14 cellular contexts compared by ENCODE assay signal in the genomic region with DNA sequence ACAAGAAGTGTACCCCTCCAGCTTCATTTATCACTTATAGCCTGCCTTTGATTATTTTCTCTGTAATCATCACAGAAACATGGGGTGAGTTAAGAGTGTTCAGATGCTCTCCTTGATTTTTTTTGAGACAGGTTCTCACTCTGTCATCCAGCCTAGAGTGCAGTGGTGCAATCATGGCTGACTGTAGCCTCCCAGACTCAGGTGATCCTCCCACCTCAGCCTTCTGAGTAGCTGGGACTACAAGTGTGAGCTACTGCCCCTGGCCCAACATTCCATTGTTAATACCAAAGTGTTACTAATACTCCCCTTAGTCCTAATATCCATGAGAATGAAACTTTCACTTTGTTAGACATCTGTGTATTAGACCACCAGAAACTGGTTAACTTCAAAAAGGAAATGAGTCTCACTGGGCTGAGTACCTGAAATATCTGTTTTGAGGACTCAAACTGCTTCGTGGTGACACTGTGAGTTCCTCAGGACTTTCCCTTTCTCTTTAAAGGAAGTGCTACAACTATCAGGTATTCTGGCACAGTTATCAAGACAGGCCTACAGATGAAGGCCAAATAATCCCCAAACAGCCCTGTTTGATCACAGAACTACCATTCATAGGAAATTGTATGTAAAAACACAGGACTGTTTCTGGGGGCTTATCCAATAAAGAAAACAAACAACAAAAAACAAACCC. TPM values are rescaled to one million over a fixed set of nuclear protein-coding genes. Genes with fewer than 3 reads are reported as not detected.
DNase-seq lines count a peak whose midpoint lies in the region; ATAC-seq and TF ChIP-seq lines count a peak whose summit lies in the region.
"Had no signal": no experiment of that assay in that cellular context is flagged by ENCODE, and none has a peak within 500 bp of the region (broad histone marks: within the 10 kb centered on the region; RNA-seq: fewer than 3 reads in every experiment).

No MANE protein-coding gene starts in this region.

- POLR2A ChIA-PET in CD8-positive, alpha-beta memory T cell (lab: Charles Lee): no interaction called here
- POLR2A ChIA-PET in activated CD4-positive, alpha-beta memory T cell treated with anti-CD3 and anti-CD28 coated beads, Interleukin-2, amount 10 ng/mL, durations not matched to agents 7 days and 5 days (lab: Charles Lee): interaction anchor here (1.5 to 1.7 kb wide), 2 partner anchors 20 to 33 kb away, joined by 5 read pairs; a partner anchor contains a TSS
- POLR2A ChIA-PET in naive thymus-derived CD4-positive, alpha-beta T cell (lab: Charles Lee): interaction anchor here (0.8 kb wide), 1 partner anchor 1131 kb away, joined by 8 read pairs; no protein-coding TSS in a partner anchor

- DNase-seq in CD8-positive, alpha-beta memory T cell: no peak
- no peak for DNase-seq in activated CD4-positive, alpha-beta memory T cell treated with anti-CD3 and anti-CD28 coated beads, Interleukin-2, amount 10 ng/mL, durations not matched to agents 7 days and 5 days
- DNase-seq in naive thymus-derived CD4-positive, alpha-beta T cell: no peak
- DNase-seq in testis (no peak), midbrain (lab: John Stamatoyannopoulos, UW) (no peak), GM13977 (ENCODE audit: low spot score) (no peak)
- DNase-seq: esophagus squamous epithelium, GF-D8, KG1, NCI-H1417, right cardiac atrium had no signal

- WGBS in testis, 2 donors: 54 to 56% methylated on average over 1 of the region's 1 CpG

- H3K4me3 ChIP-seq in CD8-positive, alpha-beta memory T cell (ENCODE audit: low read length): no peak overlapping the region
- H3K4me3 ChIP-seq in naive thymus-derived CD4-positive, alpha-beta T cell (ENCODE audit: low read length): no peak overlapping the region
- no peak overlapping the region for H3K4me3 ChIP-seq in testis
- H3K4me3 ChIP-seq: esophagus squamous epithelium had no signal

- TF ChIP-seq POLR2A in testis (IDR thresholded peaks at IDR 0.05): no peak

- H3K4me3 Mint-ChIP-seq in CD8-positive, alpha-beta memory T cell: no peak overlapping the region
- no peak overlapping the region for H3K4me3 Mint-ChIP-seq in activated CD4-positive, alpha-beta memory T cell treated with anti-CD3 and anti-CD28 coated beads, Interleukin-2, amount 10 ng/mL, durations not matched to agents 7 days and 5 days
- H3K4me3 Mint-ChIP-seq in naive thymus-derived CD4-positive, alpha-beta T cell: peak overlapping the region in 1 of 10 donors; percentile 65

- no peaks in the 10 kb centered on the region for H3K27me3 Mint-ChIP-seq in CD8-positive, alpha-beta memory T cell
- H3K27me3 Mint-ChIP-seq in activated CD4-positive, alpha-beta memory T cell treated with anti-CD3 and anti-CD28 coated beads, Interleukin-2, amount 10 ng/mL, durations not matched to agents 7 days and 5 days: no peaks in the 10 kb centered on the region
- no peaks in the 10 kb centered on the region for H3K27me3 Mint-ChIP-seq in naive thymus-derived CD4-positive, alpha-beta T cell

- TF ChIP-seq CTCF in testis (IDR thresholded peaks at IDR 0.05) (no peak), GM13977 (IDR thresholded peaks at IDR 0.05; ENCODE audit: extremely low read depth, insufficient read depth, missing control alignments) (no peak)

- intact Hi-C loops in naive thymus-derived CD4-positive, alpha-beta T cell (cut with micrococcal nuclease): no loop called here
- intact Hi-C loops in testis (cut with DNase I; ENCODE audit: low total_unique reads): no loop called here

- no peaks in the 10 kb centered on the region for H3K9me3 ChIP-seq in CD8-positive, alpha-beta memory T cell (ENCODE audit: low read length)
- no peaks in the 10 kb centered on the region for H3K9me3 ChIP-seq in naive thymus-derived CD4-positive, alpha-beta T cell (ENCODE audit: control insufficient read depth in 2 of 3, low read length in 3 of 3)
- no peaks in the 10 kb centered on the region for H3K9me3 ChIP-seq in testis
- H3K9me3 ChIP-seq: esophagus squamous epithelium, neutrophil had no signal

- ATAC-seq in GM18868 (IDR thresholded peaks at IDR 0.05; ENCODE audit: unreplicated experiment): peak; percentile 67
- no peak for ATAC-seq in naive thymus-derived CD4-positive, alpha-beta T cell
- ATAC-seq: right cardiac atrium, SK-N-SH treated with all-trans-retinoic acid at 6 μM for 48 hours had no signal

- peak overlapping the region in 6 of 8 donors; percentile 11 to 72 (median 28) for H3K27ac Mint-ChIP-seq in CD8-positive, alpha-beta memory T cell
- H3K27ac Mint-ChIP-seq in activated CD4-positive, alpha-beta memory T cell treated with anti-CD3 and anti-CD28 coated beads, Interleukin-2, amount 10 ng/mL, durations not matched to agents 7 days and 5 days: peak overlapping the region; percentile 47
- H3K27ac Mint-ChIP-seq in naive thymus-derived CD4-positive, alpha-beta T cell: peak overlapping the region in 6 of 9 donors; percentile 14 to 91 (median 38)

- no peaks in the 10 kb centered on the region for H3K27me3 ChIP-seq in CD8-positive, alpha-beta memory T cell (ENCODE audit: insufficient read depth, low read length, poor library complexity, severe bottlenecking)
- no peaks in the 10 kb centered on the region for H3K27me3 ChIP-seq in naive thymus-derived CD4-positive, alpha-beta T cell (ENCODE audit: control insufficient read depth in 2 of 2, insufficient read depth in 2 of 2, low read length in 2 of 2)
- H3K27me3 ChIP-seq in testis: no peaks in the 10 kb centered on the region
- H3K27me3 ChIP-seq: esophagus squamous epithelium, neutrophil had no signal

- H3K36me3 Mint-ChIP-seq in CD8-positive, alpha-beta memory T cell: peaks cover 15 to 87% (median 24%) of the 10 kb centered on the region in 3 donors
- peaks cover 68% of the 10 kb centered on the region for H3K36me3 Mint-ChIP-seq in activated CD4-positive, alpha-beta memory T cell treated with anti-CD3 and anti-CD28 coated beads, Interleukin-2, amount 10 ng/mL, durations not matched to agents 7 days and 5 days (ENCODE audit: low read depth)
- peaks cover 10 to 55% (median 34%) of the 10 kb centered on the region in 5 donors for H3K36me3 Mint-ChIP-seq in naive thymus-derived CD4-positive, alpha-beta T cell

- H3K27ac ChIP-seq in CD8-positive, alpha-beta memory T cell (ENCODE audit: low read depth, low read length): no peak overlapping the region
- no peak overlapping the region for H3K27ac ChIP-seq in naive thymus-derived CD4-positive, alpha-beta T cell (ENCODE audit: low read depth, low read length)
- no peak overlapping the region for H3K27ac ChIP-seq in testis
- H3K27ac ChIP-seq: esophagus squamous epithelium, neutrophil had no signal

- H3K36me3 ChIP-seq in CD8-positive, alpha-beta memory T cell (ENCODE audit: insufficient read depth, low read length): peaks cover 50% of the 10 kb centered on the region
- H3K36me3 ChIP-seq in naive thymus-derived CD4-positive, alpha-beta T cell (ENCODE audit: control insufficient read depth in 2 of 3, insufficient read depth in 3 of 3, low read length in 3 of 3): peaks cover 20 to 72% (median 24%) of the 10 kb centered on the region in 3 experiments
- no peaks in the 10 kb centered on the region for H3K36me3 ChIP-seq in testis (ENCODE audit: low read depth, missing control alignments)

- CTCF ChIA-PET in CD8-positive, alpha-beta memory T cell (lab: Charles Lee): no interaction called here
- CTCF ChIA-PET in activated CD4-positive, alpha-beta memory T cell treated with anti-CD3 and anti-CD28 coated beads, Interleukin-2, amount 10 ng/mL, durations not matched to agents 7 days and 5 days (lab: Charles Lee): interaction anchor here (0.6 to 1.2 kb wide), 3 partner anchors 14 to 143 kb away, joined by 3 to 5 read pairs (median 3); no protein-coding TSS in a partner anchor
- CTCF ChIA-PET in naive thymus-derived CD4-positive, alpha-beta T cell (lab: Charles Lee): no interaction called here

- in situ Hi-C loops in GM13977 (cut with MboI; ENCODE audit: low pct_unique_long_range_greater_than_20kb, low sequenced_read_pairs, unreplicated experiment): no loop called here

- H3K4me1 ChIP-seq in CD8-positive, alpha-beta memory T cell (ENCODE audit: insufficient read depth, low read length): no peaks in the 10 kb centered on the region
- no peaks in the 10 kb centered on the region for H3K4me1 ChIP-seq in naive thymus-derived CD4-positive, alpha-beta T cell (ENCODE audit: control insufficient read depth in 2 of 2, insufficient read depth in 2 of 2, low read length in 2 of 2)
- H3K4me1 ChIP-seq in testis: no peaks in the 10 kb centered on the region
- H3K4me1 ChIP-seq: esophagus squamous epithelium had no signal

- H3K9me3 Mint-ChIP-seq in CD8-positive, alpha-beta memory T cell: no peaks in the 10 kb centered on the region
- H3K9me3 Mint-ChIP-seq in activated CD4-positive, alpha-beta memory T cell treated with anti-CD3 and anti-CD28 coated beads, Interleukin-2, amount 10 ng/mL, durations not matched to agents 7 days and 5 days: no peaks in the 10 kb centered on the region
- H3K9me3 Mint-ChIP-seq in naive thymus-derived CD4-positive, alpha-beta T cell: no peaks in the 10 kb centered on the region

- peaks cover 0 to 7% (median 3%) of the 10 kb centered on the region in 3 donors for H3K4me1 Mint-ChIP-seq in CD8-positive, alpha-beta memory T cell
- peaks cover 13% of the 10 kb centered on the region for H3K4me1 Mint-ChIP-seq in activated CD4-positive, alpha-beta memory T cell treated with anti-CD3 and anti-CD28 coated beads, Interleukin-2, amount 10 ng/mL, durations not matched to agents 7 days and 5 days
- peaks cover 0 to 21% (median 0%) of the 10 kb centered on the region in 7 donors for H3K4me1 Mint-ChIP-seq in naive thymus-derived CD4-positive, alpha-beta T cell

RNA-seq across cellular contexts. Expression of a gene that starts 20.5 kb away (rescaled TPM):
- 1 to 10 TPM in 1 of 2 experiments, under 1 TPM in 1; 0.86 to 1.2 TPM for total RNA-seq in CD8-positive, alpha-beta memory T cell
- not detected for polyA plus RNA-seq in CD8-positive, alpha-beta memory T cell
- under 1 TPM; 0.28 to 0.70 TPM for total RNA-seq in activated CD4-positive, alpha-beta memory T cell treated with anti-CD3 and anti-CD28 coated beads, Interleukin-2, amount 10 ng/mL, durations not matched to agents 7 days and 5 days
- total RNA-seq in naive thymus-derived CD4-positive, alpha-beta T cell: 1 to 10 TPM in 4 of 5 experiments, under 1 TPM in 1; 0.80 to 5.4 (median 4.6) TPM
- under 1 TPM; 0.66 to 0.69 TPM for polyA plus RNA-seq in naive thymus-derived CD4-positive, alpha-beta T cell
- 10 to 100 TPM; 29.6 to 46.2 TPM for total RNA-seq in testis
- polyA plus RNA-seq in testis (ENCODE audit: insufficient read depth, low read depth, low replicate concordance): 57.2 TPM

RNA-seq across cellular contexts. Expression of a gene that starts 34.7 kb away (rescaled TPM):
- 100 to 1,000 TPM; 151 to 154 TPM for total RNA-seq in CD8-positive, alpha-beta memory T cell
- polyA plus RNA-seq in CD8-positive, alpha-beta memory T cell: 188 TPM
- total RNA-seq in activated CD4-positive, alpha-beta memory T cell treated with anti-CD3 and anti-CD28 coated beads, Interleukin-2, amount 10 ng/mL, durations not matched to agents 7 days and 5 days: 100 to 1,000 TPM in 1 of 2 experiments, 10 to 100 TPM in 1; 98.7 to 107 TPM
- 100 to 1,000 TPM in 1 of 5 experiments, 10 to 100 TPM in 4; 74.8 to 118 (median 97.3) TPM for total RNA-seq in naive thymus-derived CD4-positive, alpha-beta T cell
- 100 to 1,000 TPM; 187 to 205 TPM for polyA plus RNA-seq in naive thymus-derived CD4-positive, alpha-beta T cell
- 10 to 100 TPM; 43.9 to 64.5 TPM for total RNA-seq in testis
- 76.3 TPM for polyA plus RNA-seq in testis (ENCODE audit: insufficient read depth, low read depth, low replicate concordance)

RNA-seq across cellular contexts. Expression of a gene that starts 54.2 kb away (rescaled TPM):
- 1 to 10 TPM; 1.5 TPM for total RNA-seq in CD8-positive, alpha-beta memory T cell
- 0.14 TPM for polyA plus RNA-seq in CD8-positive, alpha-beta memory T cell
- total RNA-seq in activated CD4-positive, alpha-beta memory T cell treated with anti-CD3 and anti-CD28 coated beads, Interleukin-2, amount 10 ng/mL, durations not matched to agents 7 days and 5 days: 1 to 10 TPM; 2.8 to 3.3 TPM
- total RNA-seq in naive thymus-derived CD4-positive, alpha-beta T cell: 1 to 10 TPM; 3.2 to 4.9 (median 3.7) TPM
- under 1 TPM; 0.18 TPM for polyA plus RNA-seq in naive thymus-derived CD4-positive, alpha-beta T cell
- total RNA-seq in testis: 1 to 10 TPM; 3.5 to 6.0 TPM
- polyA plus RNA-seq in testis (ENCODE audit: insufficient read depth, low read depth, low replicate concordance): 1.9 TPM

Comparison
In these comparisons a context has a peak if more than half of its experiments do, and no peak if none do; other contexts are left out.
1. RNA of a gene that starts 20.5 kb away (total RNA-seq): 29.6 to 46.2 TPM in testis; 0.80 to 5.4 TPM in naive thymus-derived CD4-positive, alpha-beta T cell, 0.86 to 1.2 TPM in CD8-positive, alpha-beta memory T cell and 0.28 to 0.70 TPM in activated CD4-positive, alpha-beta memory T cell treated with anti-CD3 and anti-CD28 coated beads, Interleukin-2, amount 10 ng/mL, durations not matched to agents 7 days and 5 days; every median in the first group is over 4 times any median in the second.
2. Peak in every context shown above with its lines, with median percentiles within 50 percentile points of each other: H3K27ac Mint-ChIP-seq.